ENCODE assay signal across 8 cellular contexts in the genomic region with DNA sequence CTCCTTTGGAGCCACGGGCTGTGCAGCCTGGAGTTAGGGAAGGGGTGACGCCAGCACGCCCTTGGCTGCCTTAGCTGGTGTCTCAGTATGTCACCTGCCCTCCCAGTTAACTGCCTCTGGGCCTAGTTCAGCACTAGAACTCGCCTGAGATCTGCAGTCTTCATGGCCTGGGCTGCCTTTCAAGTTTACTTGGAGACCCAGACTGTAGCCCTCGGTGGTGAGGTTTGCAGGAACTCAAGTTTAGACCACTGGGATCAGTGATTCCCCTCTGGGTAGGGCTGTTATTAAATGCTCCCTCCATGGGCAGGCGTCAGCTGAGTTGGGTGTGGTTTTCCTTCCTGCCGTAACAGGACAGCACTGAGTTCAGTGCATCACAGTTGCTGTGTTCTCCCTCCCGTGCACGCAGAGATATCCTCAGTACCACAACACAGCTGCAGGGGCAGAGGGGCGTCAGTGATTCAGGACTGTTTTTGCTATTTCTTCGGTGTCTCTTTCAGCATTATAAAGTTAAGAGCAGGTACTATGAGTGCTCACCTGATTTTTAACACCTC. TPM values are rescaled to one million over a fixed set of nuclear protein-coding genes. Genes with fewer than 3 reads are reported as not detected.
DNase-seq lines count a peak whose midpoint lies in the region; ATAC-seq and TF ChIP-seq lines count a peak whose summit lies in the region.

No MANE protein-coding gene starts in this region.

- H3K4me3 Mint-ChIP-seq in CD8-positive, alpha-beta memory T cell, result peak overlapping the region; percentile 17 to 73 (median 57)

- intact Hi-C loops in left lung (cut with DNase I), result no loop called here
- intact Hi-C loops in lower leg skin (cut with DNase I; ENCODE audit: low total_unique reads), result no loop called here

- no peak for TF ChIP-seq POLR2A in lower leg skin (IDR thresholded peaks at IDR 0.05)

- no peak overlapping the region for H3K27ac ChIP-seq in CD8-positive, alpha-beta memory T cell (ENCODE audit: low read depth, low read length)
- H3K27ac ChIP-seq in left lung (peak overlapping the region in 1 of 2 donors; percentile 55), substantia nigra (ENCODE audit: low read depth, low read length, poor library complexity, severe bottlenecking) (no peak overlapping the region)

- 43 to 49% methylated on average over 10 of the region's 11 CpGs for WGBS in lower leg skin, 2 donors

- DNase-seq in CD8-positive, alpha-beta memory T cell, result peak; percentile 26 to 82 (median 64)
- DNase-seq in activated CD8-positive, alpha-beta memory T cell treated with anti-CD3 and anti-CD28 coated beads, Interleukin-2, amount 50 U/mL, for 4 hours, result peak; percentile 24
- DNase-seq in left lung, result no peak
- DNase-seq in DMS53 treated with DMSO at 0.1 percent for 48 hours (lab: John Stamatoyannopoulos, UW; ENCODE audit: unreplicated experiment), result no peak
- no peak for DNase-seq in lower leg skin (ENCODE audit: low spot score in 2 of 2)
- DNase-seq in substantia nigra (lab: John Stamatoyannopoulos, UW), result no peak

- no peaks in the 10 kb centered on the region for H3K27me3 ChIP-seq in CD8-positive, alpha-beta memory T cell (ENCODE audit: insufficient read depth, low read length, poor library complexity, severe bottlenecking)
- H3K27me3 ChIP-seq in left lung, result no peaks in the 10 kb centered on the region

- peaks cover 5 to 30% (median 13%) of the 10 kb centered on the region in 3 donors for H3K36me3 Mint-ChIP-seq in CD8-positive, alpha-beta memory T cell

- no peak for TF ChIP-seq CTCF in left lung (IDR thresholded peaks at IDR 0.05)
- TF ChIP-seq CTCF in lower leg skin (IDR thresholded peaks at IDR 0.05), result no peak

- POLR2A ChIA-PET in CD8-positive, alpha-beta memory T cell (lab: Charles Lee), result interaction anchor here (0.6 to 2.4 kb wide), 8 partner anchors 8 to 49 kb away, joined by 3 to 9 read pairs (median 6); partner anchors contain the start of gene COPS4

- H3K27ac Mint-ChIP-seq in CD8-positive, alpha-beta memory T cell, result peak overlapping the region; percentile 82 to 97 (median 90)

- ATAC-seq in HG03460 (IDR thresholded peaks at IDR 0.05; ENCODE audit: unreplicated experiment) (peak; percentile 47), left lung (peak; percentile 35), HG03342 (IDR thresholded peaks at IDR 0.05; ENCODE audit: unreplicated experiment) (no peak)

- no peaks in the 10 kb centered on the region for H3K9me3 Mint-ChIP-seq in CD8-positive, alpha-beta memory T cell

- H3K27me3 Mint-ChIP-seq in CD8-positive, alpha-beta memory T cell, result no peaks in the 10 kb centered on the region

- CTCF ChIA-PET in CD8-positive, alpha-beta memory T cell (lab: Charles Lee), result interaction anchor here (0.6 to 4.7 kb wide), 19 partner anchors 8 to 198 kb away, joined by 3 to 24 read pairs (median 5); partner anchors contain the start of gene COPS4

- H3K4me1 ChIP-seq in CD8-positive, alpha-beta memory T cell (ENCODE audit: insufficient read depth, low read length), result peaks cover 27% of the 10 kb centered on the region
- peaks cover 0 to 11% of the 10 kb centered on the region in 2 donors for H3K4me1 ChIP-seq in left lung

- H3K4me3 ChIP-seq in CD8-positive, alpha-beta memory T cell (ENCODE audit: low read length), result peak overlapping the region; percentile 1
- H3K4me3 ChIP-seq in left lung (no peak overlapping the region), lower leg skin (ENCODE audit: low read depth, poor library complexity, severe bottlenecking) (no peak overlapping the region)

- peaks cover 36 to 44% (median 40%) of the 10 kb centered on the region in 3 donors for H3K4me1 Mint-ChIP-seq in CD8-positive, alpha-beta memory T cell

- no peaks in the 10 kb centered on the region for H3K9me3 ChIP-seq in CD8-positive, alpha-beta memory T cell (ENCODE audit: low read length)
- H3K9me3 ChIP-seq in left lung, result no peaks in the 10 kb centered on the region

- H3K36me3 ChIP-seq in CD8-positive, alpha-beta memory T cell (ENCODE audit: insufficient read depth, low read length), result peaks cover 3% of the 10 kb centered on the region
- H3K36me3 ChIP-seq in left lung, result peaks cover 0 to 9% of the 10 kb centered on the region in 2 donors

RNA-seq across cellular contexts. Expression of gene PLAC8, which starts 30.5 kb away (rescaled TPM):
- 10 to 100 TPM; 17.8 to 19.7 TPM for total RNA-seq in CD8-positive, alpha-beta memory T cell
- polyA plus RNA-seq in CD8-positive, alpha-beta memory T cell, result 550 TPM
- 10 to 100 TPM; 20.1 to 48.7 TPM for total RNA-seq in left lung
- total RNA-seq in lower leg skin, result under 1 TPM in 2 of 4 donors, not detected in 2; 0.39 to 0.88 TPM

RNA-seq across cellular contexts. Expression of gene COPS4, which starts 49.0 kb away (rescaled TPM):
- 10 to 100 TPM; 38.4 to 38.5 TPM for total RNA-seq in CD8-positive, alpha-beta memory T cell
- 64.0 TPM for polyA plus RNA-seq in CD8-positive, alpha-beta memory T cell
- total RNA-seq in left lung, result 10 to 100 TPM; 27.8 to 30.9 TPM
- total RNA-seq in lower leg skin, result 10 to 100 TPM; 18.4 to 56.5 (median 43.7) TPM

Comparison
In these comparisons a context has a peak if more than half of its experiments do, and no peak if none do; other contexts are left out.
1. DNase-seq: peak in CD8-positive, alpha-beta memory T cell (5 of 5) and activated CD8-positive, alpha-beta memory T cell treated with anti-CD3 and anti-CD28 coated beads, Interleukin-2, amount 50 U/mL, for 4 hours (single experiment); none in left lung (0 of 2), DMS53 treated with DMSO at 0.1 percent for 48 hours (single experiment), lower leg skin (0 of 2) and substantia nigra (0 of 49).
2. RNA of gene PLAC8, which starts 30.5 kb away (total RNA-seq): 20.1 to 48.7 TPM in left lung and 17.8 to 19.7 TPM in CD8-positive, alpha-beta memory T cell; 0.39 to 0.88 TPM in lower leg skin; every median in the first group is over 4 times any median in the second.